ENCODE assay signal across 34 cellular contexts in the genomic region with DNA sequence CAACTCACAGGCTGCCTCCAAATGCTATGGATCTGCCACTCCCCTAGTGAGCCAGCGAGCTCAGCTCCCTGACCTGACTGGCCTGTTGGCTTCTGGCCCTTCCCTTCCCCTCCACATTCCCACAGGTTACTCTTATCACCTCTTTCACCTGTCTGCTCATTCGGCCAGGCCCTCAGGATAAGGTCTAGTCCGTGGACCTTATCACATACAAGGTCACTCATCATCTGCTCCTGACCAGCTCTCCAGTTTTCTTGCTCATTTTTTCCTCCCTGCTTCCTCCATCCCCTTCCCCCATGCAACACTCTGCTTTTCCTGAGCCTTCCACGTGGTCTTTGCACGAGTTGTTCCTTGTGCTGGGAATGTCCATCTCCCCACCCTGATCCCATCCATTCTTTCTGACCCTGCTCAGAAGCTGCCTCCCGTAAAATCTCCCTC.
"Had no signal": no experiment of that assay in that cellular context is flagged by ENCODE, and none has a peak within 500 bp of the region (broad histone marks: within the 10 kb centered on the region; RNA-seq: fewer than 3 reads in every experiment).

No MANE protein-coding gene starts in this region.

- H3K36me3 Mint-ChIP-seq: activated CD4-positive, alpha-beta memory T cell treated with anti-CD3 and anti-CD28 coated beads for 36 hours; activated naive CD8-positive, alpha-beta T cell treated with anti-CD3 and anti-CD28 coated beads for 36 hours; memory B cell; natural killer cell treated with Interleukin-12 subunit alpha and Interleukin-12 subunit beta and Interleukin-15 and Interleukin-18, amount 100 ng/mL, for 72 hours had no signal

- H3K4me3 Mint-ChIP-seq: activated CD4-positive, alpha-beta memory T cell treated with anti-CD3 and anti-CD28 coated beads for 36 hours; activated CD4-positive, alpha-beta T cell treated with anti-CD3 and anti-CD28 coated beads, Interleukin-2, amount 10 ng/mL, durations not matched to agents 24 days and 14 days; activated naive CD4-positive, alpha-beta T cell treated with anti-CD3 and anti-CD28 coated beads for 36 hours; activated naive CD8-positive, alpha-beta T cell treated with anti-CD3 and anti-CD28 coated beads for 36 hours; activated T-helper 1 cell treated with anti-CD3 and anti-CD28 coated beads, Interleukin-12 subunit alpha, Interleukin-12 subunit beta, Interleukin-2, Interleukin-4 antibody, amounts not matched to agents 30 ng/mL and 10 ng/mL and 1 ng/mL, durations not matched to agents 14 hours and 24 hours and 36 hours; memory B cell; natural killer cell treated with Interleukin-12 subunit alpha and Interleukin-12 subunit beta and Interleukin-15 and Interleukin-18, amount 100 ng/mL, for 72 hours had no signal

- DNase-seq: activated CD4-positive, alpha-beta memory T cell treated with anti-CD3 and anti-CD28 coated beads for 36 hours; activated CD4-positive, alpha-beta T cell treated with anti-CD3 and anti-CD28 coated beads, Interleukin-2, amount 10 ng/mL, durations not matched to agents 24 days and 14 days; activated CD4-positive, CD25-positive, alpha-beta regulatory T cell treated with anti-CD3 and anti-CD28 coated beads, Interleukin-2, amount 50 U/mL, for 72 hours; activated CD8-positive, alpha-beta memory T cell treated with anti-CD3 and anti-CD28 coated beads, Interleukin-2, amount 50 U/mL, for 4 hours; activated effector memory CD4-positive, alpha-beta T cell treated with anti-CD3 and anti-CD28 coated beads, Interleukin-2, amount 50 U/mL, for 16 hours; activated naive CD4-positive, alpha-beta T cell treated with anti-CD3 and anti-CD28 coated beads for 36 hours; activated naive CD8-positive, alpha-beta T cell treated with anti-CD3 and anti-CD28 coated beads for 36 hours; activated T-cell treated with anti-CD3 and anti-CD28 coated beads, Interleukin-2, amount 50 U/mL, for 1 hour; adrenal gland; aorta; colonic mucosa; dorsolateral prefrontal cortex; effector memory CD4-positive, alpha-beta T cell; hippocampal formation; left cardiac atrium; left ventricle myocardium superior; ovary; sigmoid colon; stimulated activated CD4-positive, alpha-beta T cell treated with anti-CD3 and anti-CD28 coated beads, Interleukin-1b, Interleukin-23, amount 100 ng/mL, for 48 hours; stimulated activated CD4-positive, alpha-beta T cell treated with anti-CD3 and anti-CD28 coated beads, Interleukin-4, amount 100 ng/mL, for 4 hours; stimulated activated CD8-positive, alpha-beta memory T cell treated with anti-CD3 and anti-CD28 coated beads, Interleukin-4, amount 100 ng/mL, for 48 hours; stimulated activated naive CD4-positive, alpha-beta T cell; T-helper 2 cell; tibial artery had no signal

- FAIRE-seq: keratinocyte had no signal

- H3K9me3 ChIP-seq: adrenal gland, body of pancreas, colonic mucosa, gastroesophageal sphincter, neutrophil, ovary, prostate gland, sigmoid colon, suprapubic skin, tibial artery had no signal

- H3K4me1 ChIP-seq: colonic mucosa, prostate gland had no signal

- H3K4me3 ChIP-seq: adrenal gland, body of pancreas, colonic mucosa, dorsolateral prefrontal cortex, gastroesophageal sphincter, ovary, prostate gland, sigmoid colon, smooth muscle cell, suprapubic skin, tibial artery had no signal

- H3K27me3 Mint-ChIP-seq: memory B cell had no signal

- H3K27ac ChIP-seq: adrenal gland, body of pancreas, colonic mucosa, dorsolateral prefrontal cortex, gastroesophageal sphincter, ovary, prostate gland, sigmoid colon, suprapubic skin, tibial artery had no signal

- H3K27me3 ChIP-seq: adrenal gland, body of pancreas, colonic mucosa, dorsolateral prefrontal cortex, gastroesophageal sphincter, neutrophil, ovary, sigmoid colon, suprapubic skin, tibial artery had no signal

- H3K9me3 Mint-ChIP-seq: activated CD4-positive, alpha-beta memory T cell treated with anti-CD3 and anti-CD28 coated beads for 36 hours; activated CD4-positive, alpha-beta T cell treated with anti-CD3 and anti-CD28 coated beads, Interleukin-2, amount 10 ng/mL, durations not matched to agents 24 days and 14 days; activated naive CD4-positive, alpha-beta T cell treated with anti-CD3 and anti-CD28 coated beads for 36 hours; activated naive CD8-positive, alpha-beta T cell treated with anti-CD3 and anti-CD28 coated beads for 36 hours; activated T-helper 1 cell treated with anti-CD3 and anti-CD28 coated beads, Interleukin-12 subunit alpha, Interleukin-12 subunit beta, Interleukin-2, Interleukin-4 antibody, amounts not matched to agents 30 ng/mL and 10 ng/mL and 1 ng/mL, durations not matched to agents 14 hours and 24 hours and 36 hours; memory B cell; natural killer cell treated with Interleukin-12 subunit alpha and Interleukin-12 subunit beta and Interleukin-15 and Interleukin-18, amount 100 ng/mL, for 72 hours had no signal

- H3K4me2 ChIP-seq: smooth muscle cell had no signal

- ATAC-seq: body of pancreas; gastroesophageal sphincter; left cardiac atrium; left ventricle myocardium superior; natural killer cell treated with Interleukin-12 subunit alpha and Interleukin-12 subunit beta and Interleukin-15 and Interleukin-18, amount 100 ng/mL, for 72 hours had no signal

- H3K27ac Mint-ChIP-seq: activated CD4-positive, alpha-beta memory T cell treated with anti-CD3 and anti-CD28 coated beads for 36 hours; activated CD4-positive, alpha-beta T cell treated with anti-CD3 and anti-CD28 coated beads, Interleukin-2, amount 10 ng/mL, durations not matched to agents 24 days and 14 days; activated naive CD4-positive, alpha-beta T cell treated with anti-CD3 and anti-CD28 coated beads for 36 hours; activated naive CD8-positive, alpha-beta T cell treated with anti-CD3 and anti-CD28 coated beads for 36 hours; activated T-helper 1 cell treated with anti-CD3 and anti-CD28 coated beads, Interleukin-12 subunit alpha, Interleukin-12 subunit beta, Interleukin-2, Interleukin-4 antibody, amounts not matched to agents 30 ng/mL and 10 ng/mL and 1 ng/mL, durations not matched to agents 14 hours and 24 hours and 36 hours; memory B cell; natural killer cell treated with Interleukin-12 subunit alpha and Interleukin-12 subunit beta and Interleukin-15 and Interleukin-18, amount 100 ng/mL, for 72 hours had no signal

- H3K36me3 ChIP-seq: adrenal gland, colonic mucosa, gastroesophageal sphincter, neutrophil, ovary, prostate gland, sigmoid colon, suprapubic skin, tibial artery had no signal
